2 cellular contexts compared by ENCODE assay signal in genomic region chr20:34871966-34872603, GRCh38.
TF ChIP-seq lines count a peak whose summit lies in the region.

No MANE protein-coding gene starts in this region.

TF ChIP-seq in A549, 52 proteins besides CTCF, POLR2A, EP300 and RAD21 (continued from another document):
- TF ChIP-seq USF2 (IDR thresholded peaks at IDR 0.05) = no peak

TF ChIP-seq in HCT116, 20 proteins besides CTCF, POLR2A, EP300 and RAD21 (continued from another document):
- TF ChIP-seq REST (IDR thresholded peaks at IDR 0.05; ENCODE audit: low read depth) (no peak), FOSL1 (IDR thresholded peaks at IDR 0.05; ENCODE audit: low read depth) (no peak), SIN3A (IDR thresholded peaks at IDR 0.05; ENCODE audit: low read depth) (no peak), YY1 (IDR thresholded peaks at IDR 0.05; ENCODE audit: extremely low read depth, insufficient replicate concordance, low read depth, low read length) (no peak), EZH2phosphoT487 (IDR thresholded peaks at IDR 0.05; ENCODE audit: borderline replicate concordance) (no peak), ZNF274 (IDR thresholded peaks at IDR 0.05; ENCODE audit: low read depth, low read length) (no peak), JUND (IDR thresholded peaks at IDR 0.05) (no peak), ZFX (IDR thresholded peaks at IDR 0.05) (no peak), SP1 (IDR thresholded peaks at IDR 0.05; ENCODE audit: low read depth) (no peak), SRF (IDR thresholded peaks at IDR 0.05; ENCODE audit: low read depth) (no peak)
